Comparison of ENCODE assay signal across 8 cellular contexts in genomic region chr6:116111552-116112528, GRCh38. TPM values are rescaled to one million over a fixed set of nuclear protein-coding genes. Genes with fewer than 3 reads are reported as not detected.
DNase-seq lines count a peak whose midpoint lies in the region; ATAC-seq, FAIRE-seq and TF ChIP-seq lines count a peak whose summit lies in the region.

No MANE protein-coding gene starts in this region.

- H3K4me3 ChIP-seq in BJ (ENCODE audit: low read depth, low read length), result no peak overlapping the region
- H3K4me3 ChIP-seq in colonic mucosa, result no peak overlapping the region

- H3K27me3 Mint-ChIP-seq in osteocyte (ENCODE audit: unreplicated experiment), result no peaks in the 10 kb centered on the region

- H3K9ac ChIP-seq in colonic mucosa (ENCODE audit: low read depth in 2 of 2, low read length in 2 of 2), result no peak overlapping the region

- no peaks in the 10 kb centered on the region for H3K27me3 ChIP-seq in BJ (ENCODE audit: control insufficient read depth, insufficient read depth, low read length)
- H3K27me3 ChIP-seq in colonic mucosa, result no peaks in the 10 kb centered on the region

- no peak overlapping the region for H3K27ac ChIP-seq in colonic mucosa

- no peak overlapping the region for H3K27ac Mint-ChIP-seq in osteocyte (ENCODE audit: unreplicated experiment)

- FAIRE-seq in GM12892 (lab: Jason Lieb, UNC), result peak; percentile 42

- no peak for DNase-seq in BJ (ENCODE audit: low read depth)
- DNase-seq in GM12892 (ENCODE audit: insufficient read length), result no peak
- DNase-seq in NCI-H460 (ENCODE audit: extremely low read depth, low read depth), result peak; percentile 36
- DNase-seq in colonic mucosa, result peak; percentile 57
- DNase-seq in osteocyte (ENCODE audit: extremely low spot score, unreplicated experiment), result no peak
- DNase-seq in DMS153 treated with DMSO at 0.1 percent for 48 hours (lab: John Stamatoyannopoulos, UW; ENCODE audit: unreplicated experiment), result no peak

- H3K36me3 Mint-ChIP-seq in osteocyte (ENCODE audit: unreplicated experiment), result peaks cover 14% of the 10 kb centered on the region

- intact Hi-C loops in colonic mucosa (cut with DNase I), result no loop called here

- ATAC-seq in HG02798 (IDR thresholded peaks at IDR 0.05; ENCODE audit: poor library complexity, unreplicated experiment) (peak; percentile 78), GM19328 (IDR thresholded peaks at IDR 0.05; ENCODE audit: unreplicated experiment) (no peak)

- H3K9me3 Mint-ChIP-seq in osteocyte (ENCODE audit: unreplicated experiment), result no peaks in the 10 kb centered on the region

- peaks cover 10% of the 10 kb centered on the region for H3K4me1 Mint-ChIP-seq in osteocyte (ENCODE audit: unreplicated experiment)

- no peaks in the 10 kb centered on the region for H3K4me1 ChIP-seq in colonic mucosa

- H3K36me3 ChIP-seq in BJ (ENCODE audit: control insufficient read depth, insufficient read depth, low read length) (peaks cover 10% of the 10 kb centered on the region), colonic mucosa (no peaks in the 10 kb centered on the region)

- CTCF ChIA-PET in BJ (lab: Yijun Ruan, JAX), result interaction anchor here (0.7 to 2.0 kb wide), 13 partner anchors 11 to 106 kb away, joined by 3 to 10 read pairs (median 3); partner anchors contain the start of genes COL10A1 and NT5DC1

- TF ChIP-seq CTCF in BJ (IDR thresholded peaks at IDR 0.05; ENCODE audit: insufficient read depth, low read depth, low read length), result peak; percentile 72
- TF ChIP-seq CTCF in colonic mucosa (IDR thresholded peaks at IDR 0.05), result peak; percentile 26
- TF ChIP-seq CTCF in osteocyte (IDR thresholded peaks at IDR 0.05), result peak; percentile 53

- no peaks in the 10 kb centered on the region for H3K9me3 ChIP-seq in colonic mucosa

- no peak for TF ChIP-seq POLR2A in GM12892 (IDR thresholded peaks at IDR 0.05; ENCODE audit: low read depth, low read length)

- H3K4me3 Mint-ChIP-seq in osteocyte (ENCODE audit: unreplicated experiment), result no peak overlapping the region

- POLR2A ChIA-PET in BJ (lab: Charles Lee), result no interaction called here

RNA-seq across cellular contexts. Expression of gene NT5DC1, which starts 11.2 kb away (rescaled TPM):
- 12.3 and 22.1 TPM in 2 replicates for polyA plus RNA-seq in BJ (2011; rRNA removed)
- polyA minus RNA-seq in BJ (2011; rRNA and poly(A)+ RNA removed), result 9.8 and 10.2 TPM in 2 replicates
- 58.9 TPM for polyA plus RNA-seq in GM12892 (2012; ENCODE audit: missing spikeins)
- 16.7 and 22.7 TPM in 2 replicates for total RNA-seq in NCI-H460 (2014; rRNA removed; shearing (Covaris generic))
- polyA plus RNA-seq in NCI-H460 (2014; cell fraction: nucleus; rRNA removed), result 5.3 and 23.1 TPM in 2 replicates
- 10 to 100 TPM; 49.8 to 50.1 TPM for total RNA-seq in colonic mucosa
- 16.0 TPM in 2 replicates for total RNA-seq in osteocyte

RNA-seq across cellular contexts. Expression of gene COL10A1, which starts 14.1 kb away (rescaled TPM):
- polyA plus RNA-seq in BJ (2011; rRNA removed), result 0.11 and 0.15 TPM in 2 replicates
- not detected in 2 replicates for polyA minus RNA-seq in BJ (2011; rRNA and poly(A)+ RNA removed)
- 0.57 TPM for polyA plus RNA-seq in GM12892 (2012; ENCODE audit: missing spikeins)
- 0.02 TPM in 1 of 2 replicates, not detected in the other for total RNA-seq in NCI-H460 (2014; rRNA removed; shearing (Covaris generic))
- not detected in 2 replicates for polyA plus RNA-seq in NCI-H460 (2014; cell fraction: nucleus; rRNA removed)
- total RNA-seq in colonic mucosa, result not detected
- not detected in 2 replicates for total RNA-seq in osteocyte

RNA-seq across cellular contexts. Expression of gene FRK, which starts 51.1 kb away (rescaled TPM):
- polyA plus RNA-seq in BJ (2011; rRNA removed), result 0.02 and 0.04 TPM in 2 replicates
- 0.05 TPM in 2 replicates for polyA minus RNA-seq in BJ (2011; rRNA and poly(A)+ RNA removed)
- 0.93 TPM for polyA plus RNA-seq in GM12892 (2012; ENCODE audit: missing spikeins)
- total RNA-seq in NCI-H460 (2014; rRNA removed; shearing (Covaris generic)), result 6.4 and 6.9 TPM in 2 replicates
- 5.7 and 7.2 TPM in 2 replicates for polyA plus RNA-seq in NCI-H460 (2014; cell fraction: nucleus; rRNA removed)
- total RNA-seq in colonic mucosa (10 to 100 TPM; 25.9 to 27.1 TPM), osteocyte (0.03 and 0.05 TPM in 2 replicates)

Comparison
In these comparisons a context has a peak if more than half of its experiments do, and no peak if none do; other contexts are left out.
1. DNase-seq: peak in NCI-H460 (single experiment) and colonic mucosa (single experiment); none in BJ (single experiment), GM12892 (single experiment), osteocyte (single experiment) and DMS153 treated with DMSO at 0.1 percent for 48 hours (single experiment).
2. Peak in every context shown above with its lines, with median percentiles within 50 percentile points of each other: CTCF ChIP-seq.